In the genomic region with DNA sequence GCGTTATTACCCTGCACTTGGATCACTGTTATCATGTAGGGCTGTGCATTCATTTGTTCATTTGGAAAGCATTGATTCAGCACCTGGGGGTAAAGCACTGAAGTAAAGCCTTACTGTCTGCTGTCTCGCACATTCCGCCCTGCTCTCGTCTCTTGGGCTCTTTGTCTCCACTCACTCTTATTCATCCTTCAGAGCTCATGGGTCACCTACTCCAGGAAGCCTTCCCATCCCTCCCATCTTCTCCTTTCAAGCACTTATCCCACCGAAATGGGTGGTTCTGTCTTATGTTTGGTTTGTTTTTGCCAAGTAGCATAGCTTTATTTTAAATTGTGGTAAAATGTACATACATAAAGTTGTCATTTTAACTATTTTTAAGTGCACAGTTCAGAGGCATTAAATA, we compare ENCODE assay signal across 1 cellular context.
TF ChIP-seq lines count a peak whose summit lies in the region.

No MANE protein-coding gene starts in this region.

TF ChIP-seq in HEK293, 187 proteins besides CTCF, POLR2A, EP300 and RAD21 (continued from another document):
- peak; percentile 64; the same call in 1 of the 2 replicates for TF ChIP-seq ZNF24 (tag by site-specific recombination; IDR thresholded peaks at IDR 0.05)
